In the genomic region with DNA sequence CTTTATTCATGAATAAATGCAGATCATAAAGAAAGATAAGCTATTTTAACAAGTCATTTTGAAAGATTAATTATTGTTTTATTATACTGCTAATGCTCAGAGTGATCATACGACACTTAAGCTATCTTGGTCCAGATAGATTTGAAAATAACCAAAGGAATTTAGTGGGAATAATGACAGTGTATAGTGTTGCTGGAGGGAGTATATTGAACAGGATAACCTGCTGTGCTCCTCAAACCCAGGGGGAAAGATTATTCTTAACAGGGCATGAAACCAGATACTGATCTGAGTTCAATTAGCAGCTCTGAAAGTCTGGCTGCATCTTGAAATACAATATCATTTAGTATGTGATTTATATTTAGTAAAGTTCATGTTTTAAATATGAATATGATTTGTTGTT, we compare ENCODE assay signal across 14 cellular contexts.
"Had no signal": no experiment of that assay in that cellular context is flagged by ENCODE, and none has a peak within 500 bp of the region (broad histone marks: within the 10 kb centered on the region; RNA-seq: fewer than 3 reads in every experiment).

No MANE protein-coding gene starts in this region.

- H3K36me3 ChIP-seq: ascending aorta, breast epithelium, tibial artery had no signal

- H3K4me1 ChIP-seq: ascending aorta, breast epithelium, tibial artery had no signal

- H3K4me3 ChIP-seq: ascending aorta, breast epithelium, tibial artery had no signal

- ATAC-seq: natural killer cell treated with Interleukin-12 subunit alpha and Interleukin-12 subunit beta and Interleukin-15 and Interleukin-18, amount 100 ng/mL, for 72 hours; stimulated activated memory B cell treated with anti-CD40 and anti-IgM and Interleukin-4, amounts not matched to agents 10 μg/mL and 1 μg/mL and 100 μg/mL, for 72 hours had no signal

- H3K27ac ChIP-seq: ascending aorta, breast epithelium, epithelial cell of prostate, tibial artery had no signal

- H3K9me3 ChIP-seq: ascending aorta, breast epithelium, tibial artery had no signal

- H3K27ac Mint-ChIP-seq: activated B cell treated with CpG ODN at 0.5 μM for 24 hours; natural killer cell treated with Interleukin-12 subunit alpha and Interleukin-12 subunit beta and Interleukin-15 and Interleukin-18, amount 100 ng/mL, for 72 hours; stimulated activated memory B cell treated with anti-CD40 and anti-IgM and Interleukin-4, amounts not matched to agents 10 μg/mL and 1 μg/mL and 100 μg/mL, for 72 hours had no signal

- H3K36me3 Mint-ChIP-seq: stimulated activated memory B cell treated with anti-CD40 and anti-IgM and Interleukin-4, amounts not matched to agents 10 μg/mL and 1 μg/mL and 100 μg/mL, for 72 hours had no signal

- H3K27me3 ChIP-seq: ascending aorta, breast epithelium, tibial artery had no signal

- H3K27me3 Mint-ChIP-seq: activated B cell treated with CpG ODN at 0.5 μM for 24 hours; activated naive CD4-positive, alpha-beta T cell treated with anti-CD3 and anti-CD28 coated beads, Interleukin-2, amount 10 ng/mL, durations not matched to agents 7 days and 5 days; natural killer cell treated with Interleukin-12 subunit alpha and Interleukin-12 subunit beta and Interleukin-15 and Interleukin-18, amount 100 ng/mL, for 72 hours; stimulated activated memory B cell treated with anti-CD40 and anti-IgM and Interleukin-4, amounts not matched to agents 10 μg/mL and 1 μg/mL and 100 μg/mL, for 72 hours had no signal

- DNase-seq: activated B cell treated with CpG ODN at 0.5 μM for 24 hours; activated CD4-positive, alpha-beta T cell treated with anti-CD3 and anti-CD28 coated beads for 48 hours; activated naive CD4-positive, alpha-beta T cell treated with anti-CD3 and anti-CD28 coated beads, Interleukin-2, amount 10 ng/mL, durations not matched to agents 7 days and 5 days; cerebellar nuclear complex; immature natural killer cell; mesendoderm; nucleus accumbens; posterior cingulate gyrus; tibial artery had no signal

- H3K9me3 Mint-ChIP-seq: immature natural killer cell had no signal

- H3K4me3 Mint-ChIP-seq: activated B cell treated with CpG ODN at 0.5 μM for 24 hours; activated naive CD4-positive, alpha-beta T cell treated with anti-CD3 and anti-CD28 coated beads, Interleukin-2, amount 10 ng/mL, durations not matched to agents 7 days and 5 days; immature natural killer cell; natural killer cell treated with Interleukin-12 subunit alpha and Interleukin-12 subunit beta and Interleukin-15 and Interleukin-18, amount 100 ng/mL, for 72 hours; stimulated activated memory B cell treated with anti-CD40 and anti-IgM and Interleukin-4, amounts not matched to agents 10 μg/mL and 1 μg/mL and 100 μg/mL, for 72 hours had no signal
